Comparison of ENCODE assay signal across 11 cellular contexts in the genomic region with DNA sequence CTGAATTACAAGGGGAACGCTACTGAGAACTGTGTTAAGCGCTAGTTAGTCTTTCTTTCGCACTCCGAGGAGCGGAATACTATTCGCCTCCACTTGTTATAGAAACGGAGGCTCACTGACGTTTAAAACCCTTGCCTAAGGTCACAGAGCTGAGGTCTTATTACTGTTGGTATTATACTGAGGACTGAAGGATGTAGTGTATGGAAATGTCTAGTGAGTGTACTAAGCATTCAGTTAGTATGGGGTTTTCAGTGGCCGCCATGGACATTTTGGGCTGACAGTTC. TPM values are rescaled to one million over a fixed set of nuclear protein-coding genes. Genes with fewer than 3 reads are reported as not detected.
A peak's percentile ranks its signal among the peaks of the same experiment; 100 is the strongest.
DNase-seq lines count a peak whose midpoint lies in the region; ATAC-seq, FAIRE-seq and TF ChIP-seq lines count a peak whose summit lies in the region.
"Had no signal": no experiment of that assay in that cellular context is flagged by ENCODE, and none has a peak within 500 bp of the region (broad histone marks: within the 10 kb centered on the region; RNA-seq: fewer than 3 reads in every experiment).

No MANE protein-coding gene starts in this region.

- no peak for ATAC-seq in gastrocnemius medialis

- peaks cover 13 to 25% of the 10 kb centered on the region in 2 donors for H3K4me1 ChIP-seq in gastrocnemius medialis

- FAIRE-seq in GM12891 (lab: Jason Lieb, UNC) (no peak), GM12892 (lab: Jason Lieb, UNC) (no peak)

- no peaks in the 10 kb centered on the region for H3K27me3 ChIP-seq in gastrocnemius medialis

- H3K9ac ChIP-seq in SK-N-MC (ENCODE audit: insufficient read length): no peak overlapping the region

- H3K9me3 ChIP-seq in SK-N-MC (ENCODE audit: low read depth, low read length): no peaks in the 10 kb centered on the region
- H3K9me3 ChIP-seq in gastrocnemius medialis: no peaks in the 10 kb centered on the region

- H3K4me3 ChIP-seq in GM08714 (ENCODE audit: low read length): peak overlapping the region; percentile 76; the same call in 1 of the 2 replicates
- H3K4me3 ChIP-seq in SK-N-MC: peak overlapping the region; percentile 75
- peak overlapping the region; percentile 62 to 68 for H3K4me3 ChIP-seq in foreskin fibroblast (ENCODE audit: low read depth in 1 of 2, low read length in 2 of 2)
- peak overlapping the region; percentile 78 to 92 (median 86) for H3K4me3 ChIP-seq in gastrocnemius medialis

- intact Hi-C loops in gastrocnemius medialis (cut with DNase I; ENCODE audit: low total_unique reads): loop anchor here (5.0 kb wide), 2 partner anchors 126 to 176 kb away; partner anchors contain the start of gene SPPL3

- TF ChIP-seq POLR2A in gastrocnemius medialis (IDR thresholded peaks at IDR 0.05): no peak
- TF ChIP-seq POLR2A in GM12891 (IDR thresholded peaks at IDR 0.05; ENCODE audit: low read depth, low read length): no peak
- no peak for TF ChIP-seq POLR2A in GM12892 (IDR thresholded peaks at IDR 0.05; ENCODE audit: low read depth, low read length)

- H3K27ac ChIP-seq in SK-N-MC (no peak overlapping the region), gastrocnemius medialis (peak overlapping the region; percentile 92 to 96 (median 94))

- H3K36me3 ChIP-seq in SK-N-MC (ENCODE audit: insufficient read depth, low read length) (peaks cover 23% of the 10 kb centered on the region), gastrocnemius medialis (peaks cover 0 to 54% of the 10 kb centered on the region in 2 donors)

- in situ Hi-C loops in gastrocnemius medialis (cut with MboI; ENCODE audit: low sequenced_read_pairs in 4 of 4): no loop called here

- no peak for TF ChIP-seq CTCF in foreskin fibroblast (IDR thresholded peaks at IDR 0.05; ENCODE audit: low read depth, low read length)
- no peak for TF ChIP-seq CTCF in gastrocnemius medialis (IDR thresholded peaks at IDR 0.05 in 4 of 5, conservative IDR thresholded peaks at IDR 0.05 in 1 of 5)

- DNase-seq in SK-N-MC (ENCODE audit: low read depth, low spot score) (no peak), foreskin fibroblast (no peak), gastrocnemius medialis (no peak), GM12891 (ENCODE audit: insufficient read length, low spot score) (no peak), GM12892 (ENCODE audit: insufficient read length) (no peak), NCI-H1092 (lab: John Stamatoyannopoulos, UW) (no peak)
- no peak for DNase-seq in effector CD4-positive, alpha-beta T cell
- DNase-seq: effector CD8-positive, alpha-beta T cell; SIG-M5; stimulated activated CD4-positive, alpha-beta T cell treated with anti-CD3 and anti-CD28 coated beads, Interleukin-1b, Interleukin-23, amount 100 ng/mL, for 48 hours had no signal

TF ChIP-seq in GM12891, 5 proteins besides CTCF, POLR2A, EP300 and RAD21:
- TF ChIP-seq TAF1 (IDR thresholded peaks at IDR 0.05; ENCODE audit: low read depth, low read length) (no peak), SPI1 (IDR thresholded peaks at IDR 0.05; ENCODE audit: low read depth, low read length) (no peak), POU2F2 (IDR thresholded peaks at IDR 0.05; ENCODE audit: low read depth, low read length) (no peak), PAX5 (IDR thresholded peaks at IDR 0.05; ENCODE audit: insufficient read depth, low read length, severe bottlenecking) (no peak), POLR2AphosphoS5 (IDR thresholded peaks at IDR 0.05; ENCODE audit: low read depth, low read length) (no peak)

RNA-seq across cellular contexts. Expression of gene ACADS, which starts 0.8 kb away (rescaled TPM):
- 100 to 1,000 TPM; 166 to 224 (median 200) TPM for total RNA-seq in gastrocnemius medialis
- 16.9 TPM for polyA plus RNA-seq in GM12891 (2012; ENCODE audit: low read depth, missing spikeins)
- polyA plus RNA-seq in GM12892 (2012; ENCODE audit: missing spikeins): 5.3 TPM

RNA-seq across cellular contexts. Expression of gene UNC119B, which starts 16.2 kb away (rescaled TPM):
- 1 to 10 TPM; 4.7 to 8.7 (median 7.8) TPM for total RNA-seq in gastrocnemius medialis
- polyA plus RNA-seq in GM12891 (2012; ENCODE audit: low read depth, missing spikeins): 16.4 TPM
- polyA plus RNA-seq in GM12892 (2012; ENCODE audit: missing spikeins): 15.2 TPM

RNA-seq across cellular contexts. Expression of gene MLEC, which starts 39.5 kb away (rescaled TPM):
- total RNA-seq in gastrocnemius medialis: 10 to 100 TPM; 46.5 to 89.4 (median 60.1) TPM
- polyA plus RNA-seq in GM12891 (2012; ENCODE audit: low read depth, missing spikeins): 32.9 TPM
- 48.5 TPM for polyA plus RNA-seq in GM12892 (2012; ENCODE audit: missing spikeins)
